8 cellular contexts compared by ENCODE assay signal in the genomic region with DNA sequence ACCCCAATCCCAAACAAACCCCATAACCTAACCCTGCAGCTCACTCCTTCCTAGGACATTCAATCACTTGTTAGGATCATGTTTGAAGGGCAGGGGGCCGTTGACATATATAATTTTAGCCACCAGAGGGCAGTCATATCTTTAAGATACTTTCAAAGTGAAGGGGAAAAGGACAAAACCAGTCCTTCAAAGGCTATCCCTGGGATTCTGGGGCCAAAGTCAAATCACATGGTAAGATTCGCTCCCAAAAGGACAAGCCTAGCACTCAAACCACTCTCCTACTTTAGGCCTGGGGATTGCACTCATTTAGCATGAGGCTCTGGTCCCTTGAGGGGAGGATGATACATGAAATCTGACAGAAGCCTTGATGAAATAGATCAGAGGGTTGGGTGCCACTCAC. TPM values are rescaled to one million over a fixed set of nuclear protein-coding genes. Genes with fewer than 3 reads are reported as not detected.
DNase-seq lines count a peak whose midpoint lies in the region; ATAC-seq and TF ChIP-seq lines count a peak whose summit lies in the region.

No MANE protein-coding gene starts in this region.

- TF ChIP-seq EP300 in transverse colon (IDR thresholded peaks at IDR 0.05; ENCODE audit: low read depth) = no peak

- TF ChIP-seq CTCF in GM10248 (IDR thresholded peaks at IDR 0.05; ENCODE audit: control extremely low read depth, extremely low read depth, low read depth, missing control alignments) (peak; percentile 67), chondrocyte (IDR thresholded peaks at IDR 0.05) (peak; percentile 88), transverse colon (IDR thresholded peaks at IDR 0.05) (peak; percentile 56 to 71 (median 67))

- no peaks in the 10 kb centered on the region for H3K4me1 ChIP-seq in transverse colon

- in situ Hi-C loops in ACHN (cut with HindIII; ENCODE audit: low pct_ligation_motif_present, low pct_unique_long_range_greater_than_20kb, low sequenced_read_pairs) = no loop called here
- in situ Hi-C loops in transverse colon (cut with MboI; ENCODE audit: low pct_ligation_motif_present in 1 of 4, low pct_unique_long_range_greater_than_20kb in 1 of 4, low sequenced_read_pairs in 3 of 4) = loop anchor here in 3 of 4 donors (5.0 to 10.0 kb wide), 3 partner anchors 506 to 516 kb away; a partner anchor contains a TSS

- WGBS in transverse colon (ENCODE audit: low coverage in 1 of 2), 2 donors = 0 to 5% methylated on average over 1 to 2 of the region's 2 CpGs

- H3K4me1 Mint-ChIP-seq in chondrocyte (ENCODE audit: low read depth) = peaks cover 24% of the 10 kb centered on the region

- no peaks in the 10 kb centered on the region for H3K27me3 Mint-ChIP-seq in chondrocyte (ENCODE audit: low read depth)

- ATAC-seq in left colon (peak; percentile 56), HG02840 (IDR thresholded peaks at IDR 0.05; ENCODE audit: low FRiP score, unreplicated experiment) (no peak)

- CTCF ChIA-PET in GM10248 (lab: Yijun Ruan, JAX) = interaction anchor here (0.7 to 12.4 kb wide), 15 partner anchors 8 to 510 kb away, joined by 3 to 148 read pairs (median 3); a partner anchor contains a TSS

- no peaks in the 10 kb centered on the region for H3K36me3 ChIP-seq in transverse colon

- H3K4me3 Mint-ChIP-seq in chondrocyte (ENCODE audit: unreplicated experiment) = no peak overlapping the region

- no peak overlapping the region for H3K27ac ChIP-seq in transverse colon

- POLR2A ChIA-PET in GM10248 (lab: Yijun Ruan, JAX) = no interaction called here

- intact Hi-C loops in left colon (cut with DNase I, micrococcal nuclease) = loop anchor here in 1 of 2 donors (5.0 kb wide), 1 partner anchor 508 kb away; a partner anchor contains a TSS
- intact Hi-C loops in transverse colon (cut with DNase I; ENCODE audit: low total_unique reads) = loop anchor here (5.0 kb wide), 1 partner anchor 513 kb away; no protein-coding TSS in a partner anchor

- H3K9me3 ChIP-seq in transverse colon = no peaks in the 10 kb centered on the region

- H3K36me3 Mint-ChIP-seq in chondrocyte (ENCODE audit: low read depth) = no peaks in the 10 kb centered on the region

- H3K9me3 Mint-ChIP-seq in chondrocyte (ENCODE audit: low read depth) = no peaks in the 10 kb centered on the region

- H3K4me3 ChIP-seq in transverse colon = no peak overlapping the region

- no peak overlapping the region for H3K27ac Mint-ChIP-seq in chondrocyte (ENCODE audit: unreplicated experiment)

- DNase-seq in ACHN = peak; percentile 63
- DNase-seq in GM10248 (ENCODE audit: extremely low spot score) = peak; percentile 43
- peak; percentile 64 for DNase-seq in NCI-H146 treated with DMSO at 0.1 percent for 48 hours (lab: John Stamatoyannopoulos, UW; ENCODE audit: unreplicated experiment)
- peak; percentile 27 for DNase-seq in T-helper 9 cell
- no peak for DNase-seq in chondrocyte (ENCODE audit: low spot score)
- peak in 1 of 2 donors; percentile 24 for DNase-seq in left colon
- peak; percentile 25 for DNase-seq in transverse colon

- TF ChIP-seq POLR2A in transverse colon (IDR thresholded peaks at IDR 0.05) = no peak

- H3K27me3 ChIP-seq in transverse colon = no peaks in the 10 kb centered on the region

RNA-seq across cellular contexts. Expression of a gene that starts 44.6 kb away (rescaled TPM):
- 21.5 to 30.8 TPM (median 25.8 TPM) in 3 replicates for total RNA-seq in chondrocyte
- total RNA-seq in left colon = 10 to 100 TPM; 16.2 TPM
- 10 to 100 TPM in 2 of 4 donors, 1 to 10 TPM in 1, not detected in 1; 1.6 to 33.5 (median 19.8) TPM for total RNA-seq in transverse colon

RNA-seq across cellular contexts. Expression of a gene that starts 50.7 kb away (rescaled TPM):
- 274 to 325 TPM (median 290 TPM) in 3 replicates for total RNA-seq in chondrocyte
- 100 to 1,000 TPM; 652 to 824 TPM for total RNA-seq in left colon
- 100 to 1,000 TPM; 284 to 811 (median 475) TPM for total RNA-seq in transverse colon
